11 cellular contexts compared by ENCODE assay signal in the genomic region with DNA sequence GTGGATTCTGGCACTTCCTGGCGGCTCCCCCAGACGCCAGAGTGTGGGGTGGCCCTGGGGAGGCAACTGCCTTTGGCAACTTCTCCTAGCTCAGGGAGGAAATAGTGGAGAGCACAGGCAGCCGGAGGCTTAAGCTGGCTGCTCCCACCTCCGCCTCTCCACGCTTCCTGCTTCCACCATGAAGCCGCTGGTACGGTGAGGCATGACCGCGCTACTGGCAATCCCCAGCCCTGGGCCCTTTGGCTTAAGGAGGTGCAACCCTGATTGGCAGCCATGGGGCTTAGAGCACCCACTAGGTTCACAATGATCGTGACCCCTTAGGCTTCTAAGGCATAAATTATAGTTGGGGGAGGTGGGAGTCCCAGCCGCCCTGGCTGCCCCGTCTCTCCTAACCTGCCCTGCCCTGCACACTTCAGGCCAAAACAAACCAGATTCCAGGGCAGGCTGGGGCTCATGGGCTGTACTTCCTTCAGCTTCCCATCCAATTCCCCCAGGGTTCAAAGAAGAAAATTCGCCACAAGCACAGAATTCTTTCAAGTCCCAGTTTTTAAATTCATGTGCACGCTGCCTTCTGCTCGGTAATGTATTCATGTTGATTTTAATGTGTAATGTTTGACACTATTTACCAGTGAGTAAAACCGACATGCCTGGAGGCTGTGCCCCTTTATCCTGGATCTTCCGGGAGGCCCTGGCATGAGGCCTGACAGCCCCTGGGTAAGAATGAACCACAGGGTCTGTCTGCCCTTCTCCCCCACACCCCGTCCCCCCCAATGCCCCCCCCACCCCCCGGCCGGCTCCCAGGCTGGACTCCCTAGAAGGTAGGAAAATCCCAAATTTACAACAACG.
DNase-seq lines count a peak whose midpoint lies in the region; ATAC-seq and TF ChIP-seq lines count a peak whose summit lies in the region.
"Had no signal": no experiment of that assay in that cellular context is flagged by ENCODE, and none has a peak within 500 bp of the region (broad histone marks: within the 10 kb centered on the region; RNA-seq: fewer than 3 reads in every experiment).

No MANE protein-coding gene starts in this region.

- H3K27ac Mint-ChIP-seq in stimulated activated naive CD8-positive, alpha-beta T cell treated with anti-CD3 and anti-CD28 coated beads, Interleukin-15, amount 100 ng/mL, for 72 hours: no peak overlapping the region

- H3K4me1 Mint-ChIP-seq in stimulated activated naive CD8-positive, alpha-beta T cell treated with anti-CD3 and anti-CD28 coated beads, Interleukin-15, amount 100 ng/mL, for 72 hours: no peaks in the 10 kb centered on the region

- DNase-seq in stimulated activated naive CD8-positive, alpha-beta T cell treated with anti-CD3 and anti-CD28 coated beads, Interleukin-15, amount 100 ng/mL, for 72 hours: no peak
- DNase-seq in stimulated activated naive CD8-positive, alpha-beta T cell treated with anti-CD3 and anti-CD28 coated beads, Interleukin-15, Interleukin-2, amounts not matched to agents 100 U/mL and 50 U/mL, for 24 hours: no peak
- DNase-seq in epithelial cell of proximal tubule (ENCODE audit: low read depth) (no peak), AG08396 (ENCODE audit: low spot score) (no peak), cortex of kidney (lab: John Stamatoyannopoulos, UW) (no peak)
- no peak for DNase-seq in activated CD4-positive, alpha-beta T cell treated with anti-CD3 and anti-CD28 coated beads, Interleukin-2, amount 50 U/mL, for 1 hour
- DNase-seq: naive thymus-derived CD8-positive, alpha-beta T cell; SHP77 treated with DMSO at 0.1 percent for 48 hours; uterus had no signal

- H3K9me3 Mint-ChIP-seq in stimulated activated naive CD8-positive, alpha-beta T cell treated with anti-CD3 and anti-CD28 coated beads, Interleukin-15, amount 100 ng/mL, for 72 hours: no peaks in the 10 kb centered on the region
- H3K9me3 Mint-ChIP-seq: naive thymus-derived CD8-positive, alpha-beta T cell had no signal

- ATAC-seq in stimulated activated naive CD8-positive, alpha-beta T cell treated with anti-CD3 and anti-CD28 coated beads, Interleukin-15, amount 100 ng/mL, for 72 hours: peak; percentile 18
- ATAC-seq in stimulated activated naive CD8-positive, alpha-beta T cell treated with anti-CD3 and anti-CD28 coated beads, Interleukin-15, Interleukin-2, amounts not matched to agents 100 U/mL and 50 U/mL, for 24 hours: no peak
- ATAC-seq in GM21447 (IDR thresholded peaks at IDR 0.05; ENCODE audit: unreplicated experiment): no peak

- peaks cover 23% of the 10 kb centered on the region for H3K4me1 ChIP-seq in mononuclear cell (ENCODE audit: insufficient read depth, low read length)
- H3K4me1 ChIP-seq: uterus had no signal

- no peak for TF ChIP-seq CTCF in epithelial cell of proximal tubule (conservative IDR thresholded peaks at IDR 0.05; ENCODE audit: low read depth, low read length)

- no peaks in the 10 kb centered on the region for H3K27me3 Mint-ChIP-seq in stimulated activated naive CD8-positive, alpha-beta T cell treated with anti-CD3 and anti-CD28 coated beads, Interleukin-15, amount 100 ng/mL, for 72 hours
- H3K27me3 Mint-ChIP-seq: naive thymus-derived CD8-positive, alpha-beta T cell had no signal

- no peaks in the 10 kb centered on the region for H3K9me3 ChIP-seq in mononuclear cell (ENCODE audit: low read depth, low read length)
- H3K9me3 ChIP-seq: uterus had no signal

- H3K27me3 ChIP-seq in mononuclear cell (ENCODE audit: insufficient read depth, low read length): no peaks in the 10 kb centered on the region
- H3K27me3 ChIP-seq: uterus had no signal

- peak overlapping the region; percentile 33 for H3K4me3 ChIP-seq in epithelial cell of proximal tubule (ENCODE audit: low read depth, low read length)
- peak overlapping the region; percentile 23 for H3K4me3 ChIP-seq in mononuclear cell (ENCODE audit: low read length)

- no peak overlapping the region for H3K4me3 Mint-ChIP-seq in stimulated activated naive CD8-positive, alpha-beta T cell treated with anti-CD3 and anti-CD28 coated beads, Interleukin-15, amount 100 ng/mL, for 72 hours
- H3K4me3 Mint-ChIP-seq: naive thymus-derived CD8-positive, alpha-beta T cell had no signal
